ENCODE assay signal across 8 cellular contexts in genomic region chr19:49679832-49680472, GRCh38. TPM values are rescaled to one million over a fixed set of nuclear protein-coding genes. Genes with fewer than 3 reads are reported as not detected.
DNase-seq lines count a peak whose midpoint lies in the region; ATAC-seq and TF ChIP-seq lines count a peak whose summit lies in the region.

No MANE protein-coding gene starts in this region.

- H3K4me3 ChIP-seq in left lung (no peak overlapping the region), thymus (ENCODE audit: low read length) (no peak overlapping the region)

- H3K36me3 Mint-ChIP-seq in activated T-cell treated with anti-CD3 and anti-CD28 coated beads, Interleukin-2, amount 50 U/mL, for 72 hours (ENCODE audit: insufficient read depth in 2 of 2): peaks cover 9 to 23% of the 10 kb centered on the region in 2 donors
- H3K36me3 Mint-ChIP-seq in activated naive CD4-positive, alpha-beta T cell treated with anti-CD3 and anti-CD28 coated beads, Interleukin-2, amount 50 U/mL, for 72 hours: peaks cover 11 to 17% of the 10 kb centered on the region in 2 donors

- TF ChIP-seq CTCF in left lung (IDR thresholded peaks at IDR 0.05): no peak

- no peaks in the 10 kb centered on the region for H3K27me3 Mint-ChIP-seq in activated T-cell treated with anti-CD3 and anti-CD28 coated beads, Interleukin-2, amount 50 U/mL, for 72 hours (ENCODE audit: low read depth)

- no peak for DNase-seq in activated T-cell treated with anti-CD3 and anti-CD28 coated beads, Interleukin-2, amount 50 U/mL, for 72 hours
- DNase-seq in activated T-cell treated with anti-CD3 and anti-CD28 coated beads, Interleukin-2, amount 50 U/mL, for 1 hour: no peak
- no peak for DNase-seq in activated naive CD4-positive, alpha-beta T cell treated with anti-CD3 and anti-CD28 coated beads, Interleukin-2, amount 50 U/mL, for 72 hours (ENCODE audit: low spot score in 2 of 2)
- DNase-seq in left lung: no peak
- no peak for DNase-seq in central memory CD4-positive, alpha-beta T cell
- DNase-seq in NK-92 treated with Interleukin-12 subunit alpha and Interleukin-12 subunit beta, amount 100 ng/mL, for 24 hours (lab: John Stamatoyannopoulos, UW): no peak

- intact Hi-C loops in left lung (cut with DNase I): no loop called here

- H3K27ac ChIP-seq in left lung (peak overlapping the region; percentile 48 to 65), thymus (ENCODE audit: low read depth) (peak overlapping the region; percentile 56)

- H3K9me3 ChIP-seq in left lung (no peaks in the 10 kb centered on the region), thymus (ENCODE audit: control insufficient read depth) (no peaks in the 10 kb centered on the region)

- H3K36me3 ChIP-seq in left lung: peaks cover 0 to 46% of the 10 kb centered on the region in 2 donors
- H3K36me3 ChIP-seq in thymus (ENCODE audit: control insufficient read depth, insufficient read depth): peaks cover 35% of the 10 kb centered on the region

- WGBS in thymus: 87% methylated on average over 9 of the region's 9 CpGs

- H3K4me1 ChIP-seq in left lung (peaks cover 21 to 44% of the 10 kb centered on the region in 2 donors), thymus (ENCODE audit: control insufficient read depth, insufficient read depth, low read length) (peaks cover 15% of the 10 kb centered on the region)

- H3K4me3 Mint-ChIP-seq in activated T-cell treated with anti-CD3 and anti-CD28 coated beads, Interleukin-2, amount 50 U/mL, for 72 hours: peak overlapping the region; percentile 90 to 97

- no peaks in the 10 kb centered on the region for H3K27me3 ChIP-seq in left lung
- H3K27me3 ChIP-seq in thymus (ENCODE audit: control insufficient read depth, insufficient read depth): no peaks in the 10 kb centered on the region

- H3K9me3 Mint-ChIP-seq in activated T-cell treated with anti-CD3 and anti-CD28 coated beads, Interleukin-2, amount 50 U/mL, for 72 hours: no peaks in the 10 kb centered on the region
- H3K9me3 Mint-ChIP-seq in activated naive CD4-positive, alpha-beta T cell treated with anti-CD3 and anti-CD28 coated beads, Interleukin-2, amount 50 U/mL, for 72 hours: no peaks in the 10 kb centered on the region

- H3K4me1 Mint-ChIP-seq in activated T-cell treated with anti-CD3 and anti-CD28 coated beads, Interleukin-2, amount 50 U/mL, for 72 hours (ENCODE audit: low read depth): peaks cover 50% of the 10 kb centered on the region

- peak overlapping the region; percentile 22 for H3K27ac Mint-ChIP-seq in activated T-cell treated with anti-CD3 and anti-CD28 coated beads, Interleukin-2, amount 50 U/mL, for 72 hours
- H3K27ac Mint-ChIP-seq in activated naive CD4-positive, alpha-beta T cell treated with anti-CD3 and anti-CD28 coated beads, Interleukin-2, amount 50 U/mL, for 72 hours: peak overlapping the region; percentile 7 to 54

- ATAC-seq in activated T-cell treated with anti-CD3 and anti-CD28 coated beads, Interleukin-2, amount 50 U/mL, for 72 hours (replicated peaks in 1 of 2): no peak
- ATAC-seq in activated naive CD4-positive, alpha-beta T cell treated with anti-CD3 and anti-CD28 coated beads, Interleukin-2, amount 50 U/mL, for 72 hours: no peak
- no peak for ATAC-seq in left lung
- no peak for ATAC-seq in HG03108 (IDR thresholded peaks at IDR 0.05; ENCODE audit: unreplicated experiment)

RNA-seq across cellular contexts. Expression of gene PRMT1, which starts 2.9 kb away (rescaled TPM):
- 100 to 1,000 TPM; 201 to 251 TPM for total RNA-seq in activated T-cell treated with anti-CD3 and anti-CD28 coated beads, Interleukin-2, amount 50 U/mL, for 72 hours
- 100 to 1,000 TPM; 248 to 309 TPM for total RNA-seq in activated naive CD4-positive, alpha-beta T cell treated with anti-CD3 and anti-CD28 coated beads, Interleukin-2, amount 50 U/mL, for 72 hours
- 100 to 1,000 TPM in 1 of 2 donors, 10 to 100 TPM in 1; 79.3 to 137 TPM for total RNA-seq in left lung
- 101 TPM for polyA plus RNA-seq in thymus

RNA-seq across cellular contexts. Expression of gene ADM5, which starts 9.4 kb away (rescaled TPM):
- 1 to 10 TPM; 4.1 to 8.1 TPM for total RNA-seq in activated T-cell treated with anti-CD3 and anti-CD28 coated beads, Interleukin-2, amount 50 U/mL, for 72 hours
- total RNA-seq in activated naive CD4-positive, alpha-beta T cell treated with anti-CD3 and anti-CD28 coated beads, Interleukin-2, amount 50 U/mL, for 72 hours: 1 to 10 TPM; 5.6 to 6.2 TPM
- total RNA-seq in left lung: 1 to 10 TPM in 1 of 2 donors, under 1 TPM in 1; 0.93 to 2.0 TPM
- polyA plus RNA-seq in thymus: 5.5 TPM

RNA-seq across cellular contexts. Expression of gene CPT1C, which starts 11.0 kb away (rescaled TPM):
- 1 to 10 TPM; 1.9 to 2.3 TPM for total RNA-seq in activated T-cell treated with anti-CD3 and anti-CD28 coated beads, Interleukin-2, amount 50 U/mL, for 72 hours
- 1 to 10 TPM; 4.1 to 4.3 TPM for total RNA-seq in activated naive CD4-positive, alpha-beta T cell treated with anti-CD3 and anti-CD28 coated beads, Interleukin-2, amount 50 U/mL, for 72 hours
- total RNA-seq in left lung: 10 to 100 TPM in 1 of 2 donors, 1 to 10 TPM in 1; 6.2 to 11.3 TPM
- 3.5 TPM for polyA plus RNA-seq in thymus

RNA-seq across cellular contexts. Expression of gene BCL2L12, which starts 14.2 kb away (rescaled TPM):
- 10 to 100 TPM; 80.3 to 82.6 TPM for total RNA-seq in activated T-cell treated with anti-CD3 and anti-CD28 coated beads, Interleukin-2, amount 50 U/mL, for 72 hours
- total RNA-seq in activated naive CD4-positive, alpha-beta T cell treated with anti-CD3 and anti-CD28 coated beads, Interleukin-2, amount 50 U/mL, for 72 hours: 10 to 100 TPM; 69.6 to 93.4 TPM
- total RNA-seq in left lung: 10 to 100 TPM; 20.6 to 22.2 TPM
- polyA plus RNA-seq in thymus: 27.1 TPM

RNA-seq across cellular contexts. Expression of gene IRF3, which starts 14.3 kb away (rescaled TPM):
- 100 to 1,000 TPM; 135 to 141 TPM for total RNA-seq in activated T-cell treated with anti-CD3 and anti-CD28 coated beads, Interleukin-2, amount 50 U/mL, for 72 hours
- 100 to 1,000 TPM; 135 to 202 TPM for total RNA-seq in activated naive CD4-positive, alpha-beta T cell treated with anti-CD3 and anti-CD28 coated beads, Interleukin-2, amount 50 U/mL, for 72 hours
- total RNA-seq in left lung: 10 to 100 TPM; 81.2 to 93.6 TPM
- polyA plus RNA-seq in thymus: 259 TPM
